Comparison of ENCODE assay signal across 9 cellular contexts in the genomic region with DNA sequence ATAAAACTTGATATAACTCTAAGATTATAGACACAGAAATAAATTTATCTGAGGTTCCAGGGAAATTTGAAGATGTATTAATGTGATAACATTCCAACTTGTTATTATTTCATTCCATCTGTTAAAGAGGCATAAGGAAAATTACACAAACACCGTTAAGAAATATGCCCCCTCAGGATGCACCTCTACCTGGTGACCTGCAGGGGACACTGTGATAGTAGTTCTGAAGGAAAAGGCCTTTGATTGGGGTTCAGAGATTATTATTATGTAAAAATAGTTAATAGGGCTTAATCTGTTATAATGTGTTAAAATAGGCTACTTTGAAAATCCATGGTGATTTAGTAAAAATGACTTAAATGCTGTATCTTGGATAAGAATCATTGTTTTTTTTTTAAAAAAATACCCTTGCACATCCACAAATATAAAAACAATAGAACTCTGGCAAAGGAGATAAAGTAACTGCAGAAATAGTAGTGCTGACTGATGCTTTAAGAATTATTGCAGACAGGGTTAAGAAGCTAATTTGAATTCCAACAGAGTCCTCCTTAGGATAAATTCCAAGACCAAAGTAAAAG.
DNase-seq lines count a peak whose midpoint lies in the region; ATAC-seq and TF ChIP-seq lines count a peak whose summit lies in the region.
"Had no signal": no experiment of that assay in that cellular context is flagged by ENCODE, and none has a peak within 500 bp of the region (broad histone marks: within the 10 kb centered on the region; RNA-seq: fewer than 3 reads in every experiment).

No MANE protein-coding gene starts in this region.

- no peaks in the 10 kb centered on the region for H3K36me3 ChIP-seq in WERI-Rb-1

- no peaks in the 10 kb centered on the region for H3K9me3 ChIP-seq in WERI-Rb-1 (ENCODE audit: severe bottlenecking)

- H3K4me3 ChIP-seq in WERI-Rb-1 (ENCODE audit: low read depth, low read length), result no peak overlapping the region

- H3K27ac ChIP-seq in WERI-Rb-1, result no peak overlapping the region

- ATAC-seq in GM19043 (IDR thresholded peaks at IDR 0.05; ENCODE audit: low read depth, unreplicated experiment), result peak; percentile 85
- ATAC-seq in HG03460 (IDR thresholded peaks at IDR 0.05; ENCODE audit: unreplicated experiment), result peak; percentile 75

- peak; percentile 61 for TF ChIP-seq CTCF in WERI-Rb-1 (IDR thresholded peaks at IDR 0.05; ENCODE audit: low read depth, low read length)

- no peaks in the 10 kb centered on the region for H3K27me3 ChIP-seq in WERI-Rb-1 (ENCODE audit: insufficient read depth, low read depth, severe bottlenecking)

- DNase-seq in DMS 273 (lab: John Stamatoyannopoulos, UW; ENCODE audit: unreplicated experiment) (peak; percentile 49), DMS 273 treated with DMSO at 0.1 percent for 48 hours (lab: John Stamatoyannopoulos, UW) (no peak), WERI-Rb-1 (no peak), iris pigment epithelial cell (ENCODE audit: low read depth) (peak; percentile 37), T-helper 9 cell (no peak), dedifferentiated amniotic fluid mesenchymal stem cell (ENCODE audit: extremely low spot score) (no peak)
- DNase-seq: activated T-cell treated with anti-CD3 and anti-CD28 coated beads, Interleukin-2, amount 50 U/mL, for 4 hours had no signal

Comparison
In these comparisons a context has a peak if more than half of its experiments do, and no peak if none do; other contexts are left out.
1. DNase-seq: peak in DMS 273 (single experiment) and iris pigment epithelial cell (single experiment); none in DMS 273 treated with DMSO at 0.1 percent for 48 hours (single experiment), WERI-Rb-1 (single experiment), T-helper 9 cell (single experiment) and dedifferentiated amniotic fluid mesenchymal stem cell (single experiment).